10 cellular contexts compared by ENCODE assay signal in the genomic region with DNA sequence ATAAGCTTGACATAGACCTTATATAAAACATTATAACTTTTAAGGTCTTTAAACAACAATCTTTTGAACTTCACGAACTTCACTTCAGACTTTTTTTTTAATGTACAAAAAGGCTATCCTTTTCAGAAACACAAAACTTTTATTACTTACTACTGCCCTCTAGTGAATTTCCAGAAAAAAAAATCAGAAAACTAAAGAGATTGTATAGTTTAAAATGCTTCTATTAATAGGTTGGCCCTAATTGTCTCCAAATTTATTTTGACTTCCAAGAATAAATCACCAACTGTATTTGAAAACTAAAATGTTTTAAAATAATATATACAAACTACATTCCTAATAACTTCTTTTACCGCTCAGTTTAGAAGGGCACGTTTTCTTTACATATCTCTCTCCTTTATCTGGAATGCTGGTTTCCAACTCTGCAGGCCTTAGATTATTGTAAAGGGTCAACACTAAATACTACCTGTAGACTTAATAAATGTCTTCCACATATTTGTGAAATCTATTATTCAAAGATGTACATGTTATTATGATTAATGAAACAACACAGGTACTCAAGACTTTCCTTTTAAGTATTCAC.
DNase-seq lines count a peak whose midpoint lies in the region; ATAC-seq and TF ChIP-seq lines count a peak whose summit lies in the region.
"Had no signal": no experiment of that assay in that cellular context is flagged by ENCODE, and none has a peak within 500 bp of the region (broad histone marks: within the 10 kb centered on the region; RNA-seq: fewer than 3 reads in every experiment).

No MANE protein-coding gene starts in this region.

- DNase-seq in SK-N-SH (no peak), NCI-H446 treated with DMSO at 0.1 percent for 48 hours (lab: John Stamatoyannopoulos, UW) (peak; percentile 21), dermis blood vessel endothelial cell (peak; percentile 1), thoracic aorta (ENCODE audit: low spot score) (no peak), NCI-H1048 (lab: John Stamatoyannopoulos, UW) (no peak)
- no peak for DNase-seq in stimulated activated CD4-positive, alpha-beta T cell treated with anti-CD3 and anti-CD28 coated beads, Interleukin-4, amount 100 ng/mL, for 24 hours
- DNase-seq: DMS153, naive B cell had no signal

- CTCF ChIA-PET in SK-N-SH (lab: Yijun Ruan, JAX): interaction anchor here (0.6 to 1.3 kb wide), 13 partner anchors 9 to 1313 kb away, joined by 3 to 14 read pairs (median 3); a partner anchor contains a TSS

- H3K9me3 ChIP-seq in SK-N-SH: no peaks in the 10 kb centered on the region
- no peaks in the 10 kb centered on the region for H3K9me3 ChIP-seq in thoracic aorta

- no peak overlapping the region for H3K4me2 ChIP-seq in SK-N-SH

- no peaks in the 10 kb centered on the region; the same call in 1 of the 2 replicates for H3K9me2 ChIP-seq in SK-N-SH

- no peak overlapping the region for H3K27ac ChIP-seq in SK-N-SH (ENCODE audit: low read depth in 2 of 2, low read length in 1 of 2)
- no peak overlapping the region for H3K27ac ChIP-seq in thoracic aorta

- TF ChIP-seq CTCF in SK-N-SH (IDR thresholded peaks at IDR 0.05) (peak; percentile 67), thoracic aorta (IDR thresholded peaks at IDR 0.05) (peak; percentile 29)

- peaks cover 0 to 8% of the 10 kb centered on the region in 2 experiments for H3K36me3 ChIP-seq in SK-N-SH (replicated peaks in 1 of 2; ENCODE audit: control insufficient read depth in 1 of 2, insufficient read depth in 2 of 2, low read length in 1 of 2)
- H3K36me3 ChIP-seq in thoracic aorta: no peaks in the 10 kb centered on the region

- H3K27me3 ChIP-seq in SK-N-SH (ENCODE audit: insufficient read depth) (no peaks in the 10 kb centered on the region), thoracic aorta (replicated peaks; ENCODE audit: insufficient read depth) (no peaks in the 10 kb centered on the region)

- H4K20me1 ChIP-seq in SK-N-SH (ENCODE audit: insufficient read depth): no peaks in the 10 kb centered on the region

- no peak for ATAC-seq in SK-N-SH treated with all-trans-retinoic acid at 6 μM for 48 hours
- no peak for ATAC-seq in thoracic aorta (ENCODE audit: insufficient number of reproducible peaks, low FRiP score, low read depth)
- no peak for ATAC-seq in HG02588 (IDR thresholded peaks at IDR 0.05; ENCODE audit: unreplicated experiment)

- no peak overlapping the region for H3K9ac ChIP-seq in SK-N-SH

- H3K4me1 ChIP-seq in SK-N-SH (ENCODE audit: control insufficient read depth in 1 of 2, insufficient read depth in 2 of 2, low read depth in 1 of 2, low read length in 1 of 2) (no peaks in the 10 kb centered on the region), thoracic aorta (ENCODE audit: control insufficient read depth in 1 of 2, low read depth in 2 of 2) (no peaks in the 10 kb centered on the region)

- no peak overlapping the region for H2AFZ ChIP-seq in SK-N-SH (ENCODE audit: low read depth)

- POLR2A ChIA-PET in SK-N-SH (lab: Yijun Ruan, JAX): no interaction called here

- no peaks in the 10 kb centered on the region for H3F3A ChIP-seq in SK-N-SH (replicated peaks; ENCODE audit: insufficient read depth)

- 77% methylated on average over 3 of the region's 3 CpGs for WGBS in SK-N-SH (ENCODE audit: low lambda C conversion rate)

- H3K79me2 ChIP-seq in SK-N-SH (ENCODE audit: insufficient read depth): no peaks in the 10 kb centered on the region

- TF ChIP-seq RAD21 in SK-N-SH (IDR thresholded peaks at IDR 0.05; ENCODE audit: low read length): peak; percentile 58

- H3K4me3 ChIP-seq in SK-N-SH (ENCODE audit: low read depth in 2 of 2, low read length in 1 of 2): no peak overlapping the region
- H3K4me3 ChIP-seq in thoracic aorta: no peak overlapping the region

- TF ChIP-seq EP300 in SK-N-SH (IDR thresholded peaks at IDR 0.05; ENCODE audit: borderline replicate concordance in 1 of 2, low read depth in 1 of 2, low read length in 1 of 2): no peak

TF ChIP-seq in SK-N-SH, 30 proteins besides CTCF, POLR2A, EP300 and RAD21 (continues in another document):
- TF ChIP-seq FOXM1 (IDR thresholded peaks at IDR 0.05; ENCODE audit: low read depth) (no peak), TCF12 (IDR thresholded peaks at IDR 0.05) (no peak), MEF2A (IDR thresholded peaks at IDR 0.05; ENCODE audit: borderline replicate concordance, low read depth) (no peak), SIN3A (IDR thresholded peaks at IDR 0.05; ENCODE audit: borderline replicate concordance, low read depth, low read length) (no peak), FOSL2 (IDR thresholded peaks at IDR 0.05; ENCODE audit: borderline replicate concordance, low read depth) (no peak), JUND (IDR thresholded peaks at IDR 0.05) (no peak), FOXJ3 (CRISPR knock-in tag; IDR thresholded peaks at IDR 0.05) (no peak), CHD2 (IDR thresholded peaks at IDR 0.05; ENCODE audit: low read length, partially characterized antibody) (no peak), EZH2phosphoT487 (IDR thresholded peaks at IDR 0.05; ENCODE audit: borderline replicate concordance, low read depth) (no peak), SMC3 (IDR thresholded peaks at IDR 0.05; ENCODE audit: low read depth, low read length) (no peak), GATA2 (CRISPR knock-in tag; IDR thresholded peaks at IDR 0.05) (no peak), YY1 (IDR thresholded peaks at IDR 0.05; ENCODE audit: low read depth) (no peak)
- TF ChIP-seq, protein P1, sequence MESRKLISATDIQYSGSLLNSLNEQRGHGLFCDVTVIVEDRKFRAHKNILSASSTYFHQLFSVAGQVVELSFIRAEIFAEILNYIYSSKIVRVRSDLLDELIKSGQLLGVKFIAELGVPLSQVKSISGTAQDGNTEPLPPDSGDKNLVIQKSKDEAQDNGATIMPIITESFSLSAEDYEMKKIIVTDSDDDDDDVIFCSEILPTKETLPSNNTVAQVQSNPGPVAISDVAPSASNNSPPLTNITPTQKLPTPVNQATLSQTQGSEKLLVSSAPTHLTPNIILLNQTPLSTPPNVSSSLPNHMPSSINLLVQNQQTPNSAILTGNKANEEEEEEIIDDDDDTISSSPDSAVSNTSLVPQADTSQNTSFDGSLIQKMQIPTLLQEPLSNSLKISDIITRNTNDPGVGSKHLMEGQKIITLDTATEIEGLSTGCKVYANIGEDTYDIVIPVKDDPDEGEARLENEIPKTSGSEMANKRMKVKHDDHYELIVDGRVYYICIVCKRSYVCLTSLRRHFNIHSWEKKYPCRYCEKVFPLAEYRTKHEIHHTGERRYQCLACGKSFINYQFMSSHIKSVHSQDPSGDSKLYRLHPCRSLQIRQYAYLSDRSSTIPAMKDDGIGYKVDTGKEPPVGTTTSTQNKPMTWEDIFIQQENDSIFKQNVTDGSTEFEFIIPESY (IDR thresholded peaks at IDR 0.05; ENCODE audit: borderline replicate concordance, low read depth): no peak
- TF ChIP-seq, protein P2, sequence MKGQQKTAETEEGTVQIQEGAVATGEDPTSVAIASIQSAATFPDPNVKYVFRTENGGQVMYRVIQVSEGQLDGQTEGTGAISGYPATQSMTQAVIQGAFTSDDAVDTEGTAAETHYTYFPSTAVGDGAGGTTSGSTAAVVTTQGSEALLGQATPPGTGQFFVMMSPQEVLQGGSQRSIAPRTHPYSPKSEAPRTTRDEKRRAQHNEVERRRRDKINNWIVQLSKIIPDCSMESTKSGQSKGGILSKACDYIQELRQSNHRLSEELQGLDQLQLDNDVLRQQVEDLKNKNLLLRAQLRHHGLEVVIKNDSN (IDR thresholded peaks at IDR 0.05; ENCODE audit: borderline replicate concordance, low read depth): no peak

TF ChIP-seq in SK-N-SH treated with all-trans-retinoic acid at 6 μM for 48 hours, 23 proteins besides CTCF, POLR2A, EP300 and RAD21 (continues in another document):
- no peak for TF ChIP-seq GLIS3 (CRISPR knock-in tag; IDR thresholded peaks at IDR 0.05)
- TF ChIP-seq, protein P3, sequence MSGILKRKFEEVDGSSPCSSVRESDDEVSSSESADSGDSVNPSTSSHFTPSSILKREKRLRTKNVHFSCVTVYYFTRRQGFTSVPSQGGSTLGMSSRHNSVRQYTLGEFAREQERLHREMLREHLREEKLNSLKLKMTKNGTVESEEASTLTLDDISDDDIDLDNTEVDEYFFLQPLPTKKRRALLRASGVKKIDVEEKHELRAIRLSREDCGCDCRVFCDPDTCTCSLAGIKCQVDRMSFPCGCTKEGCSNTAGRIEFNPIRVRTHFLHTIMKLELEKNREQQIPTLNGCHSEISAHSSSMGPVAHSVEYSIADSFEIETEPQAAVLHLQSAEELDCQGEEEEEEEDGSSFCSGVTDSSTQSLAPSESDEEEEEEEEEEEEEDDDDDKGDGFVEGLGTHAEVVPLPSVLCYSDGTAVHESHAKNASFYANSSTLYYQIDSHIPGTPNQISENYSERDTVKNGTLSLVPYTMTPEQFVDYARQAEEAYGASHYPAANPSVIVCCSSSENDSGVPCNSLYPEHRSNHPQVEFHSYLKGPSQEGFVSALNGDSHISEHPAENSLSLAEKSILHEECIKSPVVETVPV (CRISPR knock-in tag; IDR thresholded peaks at IDR 0.05): no peak
- TF ChIP-seq, protein P4, sequence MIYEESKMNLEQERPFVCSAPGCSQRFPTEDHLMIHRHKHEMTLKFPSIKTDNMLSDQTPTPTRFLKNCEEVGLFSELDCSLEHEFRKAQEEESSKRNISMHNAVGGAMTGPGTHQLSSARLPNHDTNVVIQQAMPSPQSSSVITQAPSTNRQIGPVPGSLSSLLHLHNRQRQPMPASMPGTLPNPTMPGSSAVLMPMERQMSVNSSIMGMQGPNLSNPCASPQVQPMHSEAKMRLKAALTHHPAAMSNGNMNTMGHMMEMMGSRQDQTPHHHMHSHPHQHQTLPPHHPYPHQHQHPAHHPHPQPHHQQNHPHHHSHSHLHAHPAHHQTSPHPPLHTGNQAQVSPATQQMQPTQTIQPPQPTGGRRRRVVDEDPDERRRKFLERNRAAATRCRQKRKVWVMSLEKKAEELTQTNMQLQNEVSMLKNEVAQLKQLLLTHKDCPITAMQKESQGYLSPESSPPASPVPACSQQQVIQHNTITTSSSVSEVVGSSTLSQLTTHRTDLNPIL (CRISPR knock-in tag; IDR thresholded peaks at IDR 0.05; ENCODE audit: low read depth): no peak
- TF ChIP-seq TOX (CRISPR knock-in tag; IDR thresholded peaks at IDR 0.05; ENCODE audit: borderline replicate concordance): no peak
- TF ChIP-seq ESRRG (CRISPR knock-in tag; IDR thresholded peaks at IDR 0.05): no peak
- no peak for TF ChIP-seq TCF4 (CRISPR knock-in tag; IDR thresholded peaks at IDR 0.05; ENCODE audit: borderline replicate concordance)
- TF ChIP-seq ZC3H10 (CRISPR knock-in tag; IDR thresholded peaks at IDR 0.05): no peak
- TF ChIP-seq ZNF70 (CRISPR knock-in tag; IDR thresholded peaks at IDR 0.05): no peak
- TF ChIP-seq BACH2 (CRISPR knock-in tag; IDR thresholded peaks at IDR 0.05; ENCODE audit: borderline replicate concordance): no peak
- no peak for TF ChIP-seq OSR1 (CRISPR knock-in tag; IDR thresholded peaks at IDR 0.05)
- TF ChIP-seq ZNF8 (CRISPR knock-in tag; IDR thresholded peaks at IDR 0.05): no peak
- TF ChIP-seq ARNTL (CRISPR knock-in tag; IDR thresholded peaks at IDR 0.05; ENCODE audit: borderline replicate concordance, low read depth): no peak

Comparison
In these comparisons a context has a peak if more than half of its experiments do, and no peak if none do; other contexts are left out.
1. DNase-seq: peak in NCI-H446 treated with DMSO at 0.1 percent for 48 hours (single experiment) and dermis blood vessel endothelial cell (single experiment); none in SK-N-SH (single experiment), thoracic aorta (single experiment), stimulated activated CD4-positive, alpha-beta T cell treated with anti-CD3 and anti-CD28 coated beads, Interleukin-4, amount 100 ng/mL, for 24 hours (single experiment) and NCI-H1048 (single experiment).